Comparison of ENCODE assay signal across 8 cellular contexts in the genomic region with DNA sequence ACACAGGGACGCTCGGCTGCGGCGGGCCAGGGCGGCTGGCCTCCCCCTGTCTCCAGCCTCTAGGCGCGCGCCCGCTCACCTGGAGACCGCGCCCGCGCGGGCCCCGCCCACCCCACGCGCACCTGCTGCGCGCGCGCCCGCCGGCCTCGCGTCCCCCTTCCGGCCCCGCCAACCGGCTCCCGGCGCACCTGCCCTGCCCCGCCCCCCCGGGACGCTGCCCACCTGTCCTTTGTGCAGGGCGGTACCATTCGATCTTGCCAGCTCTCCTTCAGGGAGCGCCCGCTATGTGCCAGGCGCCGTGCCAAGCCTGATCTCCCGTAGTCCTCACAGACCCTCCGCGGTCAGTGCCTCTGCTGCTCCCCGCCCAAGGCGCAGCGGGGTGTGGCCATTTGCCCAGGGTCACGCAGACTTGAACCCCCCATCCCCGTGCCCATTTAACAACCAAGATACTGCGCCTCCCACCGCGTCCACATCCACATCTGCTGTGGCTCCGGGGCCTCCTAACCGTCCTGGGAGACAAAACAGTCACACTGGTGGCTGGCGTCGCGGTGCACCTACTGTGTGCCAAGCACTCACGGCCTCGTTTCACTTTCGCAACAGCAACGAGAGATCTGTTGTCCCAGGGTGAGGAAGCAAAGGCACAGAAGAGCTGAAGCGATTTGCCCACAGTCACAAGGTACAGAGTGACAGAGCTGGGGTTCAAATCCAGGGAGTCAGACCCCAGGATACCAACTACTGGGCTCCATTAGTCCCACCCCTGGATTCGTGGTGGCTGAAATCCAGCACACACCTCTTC. TPM values are rescaled to one million over a fixed set of nuclear protein-coding genes. Genes with fewer than 3 reads are reported as not detected.
A peak's percentile ranks its signal among the peaks of the same experiment; 100 is the strongest.
DNase-seq lines count a peak whose midpoint lies in the region; ATAC-seq and TF ChIP-seq lines count a peak whose summit lies in the region.

No MANE protein-coding gene starts in this region.

- CTCF ChIA-PET in HCT116 (lab: Charles Lee) = interaction anchor here (0.6 to 2.6 kb wide), 3 partner anchors 10 to 129 kb away, joined by 3 to 7 read pairs (median 3); no protein-coding TSS in a partner anchor
- CTCF ChIA-PET in activated CD4-positive, alpha-beta T cell treated with anti-CD3 and anti-CD28 coated beads, Interleukin-2, amount 10 ng/mL, durations not matched to agents 7 days and 5 days (lab: Charles Lee) = interaction anchor here (0.6 to 6.0 kb wide), 6 partner anchors 11 to 252 kb away, joined by 3 to 31 read pairs (median 4); a partner anchor contains a TSS
- CTCF ChIA-PET in naive thymus-derived CD4-positive, alpha-beta T cell (lab: Charles Lee) = interaction anchor here (0.8 to 14.4 kb wide), 2 partner anchors 11 to 45 kb away, joined by 3 to 320 read pairs; no protein-coding TSS in a partner anchor

- H3K4me3 ChIP-seq in AG10803 (ENCODE audit: low read length) = peak overlapping the region; percentile 18; the same call in 1 of the 2 replicates
- H3K4me3 ChIP-seq in HCT116 (replicated peaks in 1 of 2; ENCODE audit: low read depth in 1 of 2, low read length in 2 of 2) = peak overlapping the region; percentile 41 to 53
- H3K4me3 ChIP-seq in effector memory CD4-positive, alpha-beta T cell (ENCODE audit: insufficient read depth, low read depth, low read length, poor library complexity, severe bottlenecking) = peak overlapping the region; percentile 57
- peak overlapping the region; percentile 71 for H3K4me3 ChIP-seq in naive thymus-derived CD4-positive, alpha-beta T cell (ENCODE audit: low read length)
- peak overlapping the region; percentile 32 to 35 for H3K4me3 ChIP-seq in uterus
- H3K4me3 ChIP-seq in HAP-1 = no peak overlapping the region

- H3K27ac Mint-ChIP-seq in activated CD4-positive, alpha-beta T cell treated with anti-CD3 and anti-CD28 coated beads, Interleukin-2, amount 10 ng/mL, durations not matched to agents 7 days and 5 days = peak overlapping the region; percentile 96
- peak overlapping the region; percentile 95 to 100 (median 99) for H3K27ac Mint-ChIP-seq in naive thymus-derived CD4-positive, alpha-beta T cell

- peak; percentile 70 for ATAC-seq in HCT116
- ATAC-seq in naive thymus-derived CD4-positive, alpha-beta T cell = peak; percentile 43

- no TSS peak for BruUV-seq in HCT116 (replicated peaks; lab: Mats Ljungman, UMichigan)

- H3K36me3 ChIP-seq in HCT116 (ENCODE audit: control insufficient read depth in 1 of 2, insufficient read depth in 2 of 2, low read length in 2 of 2) = no peaks in the 10 kb centered on the region
- H3K36me3 ChIP-seq in effector memory CD4-positive, alpha-beta T cell (ENCODE audit: control insufficient read depth, insufficient read depth, low read length) = no peaks in the 10 kb centered on the region
- H3K36me3 ChIP-seq in naive thymus-derived CD4-positive, alpha-beta T cell (ENCODE audit: control insufficient read depth in 2 of 3, insufficient read depth in 3 of 3, low read length in 3 of 3) = no peaks in the 10 kb centered on the region
- H3K36me3 ChIP-seq in uterus = no peaks in the 10 kb centered on the region
- H3K36me3 ChIP-seq in HAP-1 (replicated peaks) = no peaks in the 10 kb centered on the region

- H3K4me3 Mint-ChIP-seq in activated CD4-positive, alpha-beta T cell treated with anti-CD3 and anti-CD28 coated beads, Interleukin-2, amount 10 ng/mL, durations not matched to agents 7 days and 5 days = peak overlapping the region; percentile 93
- H3K4me3 Mint-ChIP-seq in naive thymus-derived CD4-positive, alpha-beta T cell = peak overlapping the region; percentile 85 to 99 (median 94)

- H3K9me3 ChIP-seq in HCT116 (ENCODE audit: control insufficient read depth in 1 of 2, insufficient read depth in 1 of 2, low read depth in 1 of 2, low read length in 2 of 2) = no peaks in the 10 kb centered on the region
- no peaks in the 10 kb centered on the region for H3K9me3 ChIP-seq in effector memory CD4-positive, alpha-beta T cell (ENCODE audit: control insufficient read depth, low read length)
- no peaks in the 10 kb centered on the region for H3K9me3 ChIP-seq in naive thymus-derived CD4-positive, alpha-beta T cell (ENCODE audit: control insufficient read depth in 2 of 3, low read length in 3 of 3)
- H3K9me3 ChIP-seq in uterus = no peaks in the 10 kb centered on the region
- no peaks in the 10 kb centered on the region for H3K9me3 ChIP-seq in HAP-1

- no peak overlapping the region for H3K27ac ChIP-seq in HCT116 (ENCODE audit: low read depth, low read length)
- peak overlapping the region; percentile 95 for H3K27ac ChIP-seq in effector memory CD4-positive, alpha-beta T cell (ENCODE audit: insufficient read depth, low read length, poor library complexity, severe bottlenecking)
- peak overlapping the region; percentile 90 for H3K27ac ChIP-seq in naive thymus-derived CD4-positive, alpha-beta T cell (ENCODE audit: low read depth, low read length)
- H3K27ac ChIP-seq in uterus = no peak overlapping the region

- peaks cover 82% of the 10 kb centered on the region for H3K4me1 Mint-ChIP-seq in activated CD4-positive, alpha-beta T cell treated with anti-CD3 and anti-CD28 coated beads, Interleukin-2, amount 10 ng/mL, durations not matched to agents 7 days and 5 days
- H3K4me1 Mint-ChIP-seq in naive thymus-derived CD4-positive, alpha-beta T cell = peaks cover 58 to 87% (median 83%) of the 10 kb centered on the region in 7 donors

- no peaks in the 10 kb centered on the region for H3K27me3 Mint-ChIP-seq in activated CD4-positive, alpha-beta T cell treated with anti-CD3 and anti-CD28 coated beads, Interleukin-2, amount 10 ng/mL, durations not matched to agents 7 days and 5 days
- no peaks in the 10 kb centered on the region for H3K27me3 Mint-ChIP-seq in naive thymus-derived CD4-positive, alpha-beta T cell

- TF ChIP-seq CTCF in AG10803 (conservative IDR thresholded peaks at IDR 0.05; ENCODE audit: low read length) = no peak
- TF ChIP-seq CTCF in HCT116 (IDR thresholded peaks at IDR 0.05 in 2 of 3, conservative IDR thresholded peaks at IDR 0.05 in 1 of 3; ENCODE audit: borderline replicate concordance in 1 of 3, insufficient read depth in 1 of 3, low read depth in 2 of 3, low read length in 2 of 3) = no peak
- TF ChIP-seq CTCF in uterus (IDR thresholded peaks at IDR 0.05) = no peak

- H2AFZ ChIP-seq in HCT116 (ENCODE audit: low read depth, low read length, poor library complexity, severe bottlenecking) = no peak overlapping the region

- H3K36me3 Mint-ChIP-seq in activated CD4-positive, alpha-beta T cell treated with anti-CD3 and anti-CD28 coated beads, Interleukin-2, amount 10 ng/mL, durations not matched to agents 7 days and 5 days (ENCODE audit: low read depth) = peaks cover 35% of the 10 kb centered on the region
- peaks cover 0 to 9% (median under 1%) of the 10 kb centered on the region in 5 donors for H3K36me3 Mint-ChIP-seq in naive thymus-derived CD4-positive, alpha-beta T cell

- H4K20me1 ChIP-seq in HCT116 (ENCODE audit: insufficient read depth) = no peaks in the 10 kb centered on the region

- no peak for TF ChIP-seq RAD21 in HCT116 (IDR thresholded peaks at IDR 0.05; ENCODE audit: low read depth)

- DNase-seq in AG10803 (ENCODE audit: low read depth) (no peak), HCT116 (ENCODE audit: low read depth, low spot score) (no peak), NCI-H2029 treated with DMSO at 0.1 percent for 48 hours (lab: John Stamatoyannopoulos, UW) (peak; percentile 86), uterus (no peak), HAP-1 (ENCODE audit: low spot score in 2 of 2) (no peak)
- DNase-seq in activated CD4-positive, alpha-beta T cell treated with anti-CD3 and anti-CD28 coated beads, Interleukin-2, amount 10 ng/mL, durations not matched to agents 7 days and 5 days = peak; percentile 84
- DNase-seq in effector memory CD4-positive, alpha-beta T cell = peak; percentile 55 to 61 (median 58)
- DNase-seq in naive thymus-derived CD4-positive, alpha-beta T cell = peak; percentile 48 to 78 (median 71)

- intact Hi-C loops in HCT116 (cut with micrococcal nuclease) (no loop called here), uterus (cut with DNase I; ENCODE audit: low total_unique reads) (no loop called here)
- intact Hi-C loops in naive thymus-derived CD4-positive, alpha-beta T cell (cut with micrococcal nuclease) = loop anchor here (1.0 to 10.0 kb wide), 14 partner anchors 9 to 950 kb away; a partner anchor contains a TSS

- TF ChIP-seq POLR2A in HCT116 (IDR thresholded peaks at IDR 0.05; ENCODE audit: borderline replicate concordance, extremely low read depth, insufficient read depth, insufficient read length) (no peak), uterus (IDR thresholded peaks at IDR 0.05) (no peak)

- RAD21 ChIA-PET in HCT116 (lab: Charles Lee; ENCODE audit: low non-redundant PET in 1 of 2, low total read pairs in 2 of 2, uncharacterized antibody in 2 of 2, unreplicated experiment in 2 of 2) = interaction anchor here (0.6 to 0.7 kb wide), 2 partner anchors 34 to 305 kb away, joined by 3 read pairs; no protein-coding TSS in a partner anchor

- H3K9me2 ChIP-seq in HCT116 (ENCODE audit: insufficient read depth) = no peaks in the 10 kb centered on the region

- H3K79me2 ChIP-seq in HCT116 (ENCODE audit: insufficient read depth, low read length) = no peaks in the 10 kb centered on the region

- H3K4me1 ChIP-seq in HCT116 (ENCODE audit: control insufficient read depth in 1 of 2, insufficient read depth in 2 of 2, low read length in 2 of 2) (peaks cover 15 to 52% of the 10 kb centered on the region in 2 experiments; a peak in 3 of 4 replicates), uterus (peaks cover 0 to 20% of the 10 kb centered on the region in 2 donors), HAP-1 (peaks cover 10% of the 10 kb centered on the region)
- peaks cover 87% of the 10 kb centered on the region for H3K4me1 ChIP-seq in effector memory CD4-positive, alpha-beta T cell (ENCODE audit: control insufficient read depth, insufficient read depth, low read length, poor library complexity, severe bottlenecking)
- peaks cover 82 to 85% of the 10 kb centered on the region in 2 donors for H3K4me1 ChIP-seq in naive thymus-derived CD4-positive, alpha-beta T cell (ENCODE audit: control insufficient read depth in 2 of 2, insufficient read depth in 2 of 2, low read length in 2 of 2)

- no peak overlapping the region for H3K9ac ChIP-seq in HCT116 (ENCODE audit: low read length)

- no peaks in the 10 kb centered on the region for H3K27me3 ChIP-seq in HCT116 (ENCODE audit: insufficient read depth, low read length)
- no peaks in the 10 kb centered on the region for H3K27me3 ChIP-seq in effector memory CD4-positive, alpha-beta T cell (replicated peaks; ENCODE audit: control insufficient read depth, insufficient read depth, low read length, poor library complexity, severe bottlenecking)
- no peaks in the 10 kb centered on the region for H3K27me3 ChIP-seq in naive thymus-derived CD4-positive, alpha-beta T cell (ENCODE audit: control insufficient read depth in 2 of 2, insufficient read depth in 2 of 2, low read length in 2 of 2)
- no peaks in the 10 kb centered on the region for H3K27me3 ChIP-seq in uterus
- H3K27me3 ChIP-seq in HAP-1 (ENCODE audit: low read depth) = no peaks in the 10 kb centered on the region

- in situ Hi-C loops in HAP-1 (cut with MboI; ENCODE audit: low sequenced_read_pairs) = no loop called here

- H3K4me2 ChIP-seq in HCT116 (ENCODE audit: low read length) = peak overlapping the region; percentile 85

- POLR2A ChIA-PET in HCT116 (lab: Charles Lee) = no interaction called here
- POLR2A ChIA-PET in activated CD4-positive, alpha-beta T cell treated with anti-CD3 and anti-CD28 coated beads, Interleukin-2, amount 10 ng/mL, durations not matched to agents 7 days and 5 days (lab: Charles Lee) = interaction anchor here (1.1 kb wide), 1 partner anchor 13 kb away, joined by 4 read pairs; no protein-coding TSS in a partner anchor
- POLR2A ChIA-PET in naive thymus-derived CD4-positive, alpha-beta T cell (lab: Charles Lee) = interaction anchor here (0.9 to 21.3 kb wide), 12 partner anchors 8 to 178 kb away, joined by 3 to 623 read pairs (median 8); a partner anchor contains a TSS

- H3K9me3 Mint-ChIP-seq in activated CD4-positive, alpha-beta T cell treated with anti-CD3 and anti-CD28 coated beads, Interleukin-2, amount 10 ng/mL, durations not matched to agents 7 days and 5 days = no peaks in the 10 kb centered on the region
- peaks cover 0 to 2% (median 0%) of the 10 kb centered on the region in 11 donors for H3K9me3 Mint-ChIP-seq in naive thymus-derived CD4-positive, alpha-beta T cell

RNA-seq across cellular contexts. Expression of a gene that starts 48.1 kb away (rescaled TPM):
- total RNA-seq in HCT116 (2021; ENCODE audit: unreplicated experiment) (5.9 TPM), uterus (10 to 100 TPM in 2 of 4 donors, 1 to 10 TPM in 2; 6.2 to 31.1 (median 9.6) TPM)
- 3.8 and 5.6 TPM in 2 replicates for polyA plus RNA-seq in HCT116 (2012)
- 10 to 100 TPM; 26.1 to 27.4 TPM for total RNA-seq in activated CD4-positive, alpha-beta T cell treated with anti-CD3 and anti-CD28 coated beads, Interleukin-2, amount 10 ng/mL, durations not matched to agents 7 days and 5 days
- 10 to 100 TPM; 29.4 to 81.9 (median 74.6) TPM for total RNA-seq in naive thymus-derived CD4-positive, alpha-beta T cell
- polyA plus RNA-seq in naive thymus-derived CD4-positive, alpha-beta T cell = 10 to 100 TPM; 17.3 to 23.5 TPM

Comparison
In these comparisons a context has a peak if more than half of its experiments do, and no peak if none do; other contexts are left out.
1. DNase-seq: peak in NCI-H2029 treated with DMSO at 0.1 percent for 48 hours (single experiment), activated CD4-positive, alpha-beta T cell treated with anti-CD3 and anti-CD28 coated beads, Interleukin-2, amount 10 ng/mL, durations not matched to agents 7 days and 5 days (single experiment), effector memory CD4-positive, alpha-beta T cell (3 of 3) and naive thymus-derived CD4-positive, alpha-beta T cell (9 of 9); none in AG10803 (single experiment), HCT116 (single experiment), uterus (0 of 2) and HAP-1 (0 of 2).
2. H3K27ac ChIP-seq: peak in effector memory CD4-positive, alpha-beta T cell (single experiment) and naive thymus-derived CD4-positive, alpha-beta T cell (single experiment); none in HCT116 (single experiment) and uterus (0 of 2).
3. intact Hi-C loops: an anchor here in naive thymus-derived CD4-positive, alpha-beta T cell (1.0 to 10.0 kb wide); none called in HCT116 and uterus.